ENCODE assay signal across 19 cellular contexts in genomic region chr20:18677126-18677525, GRCh38.
DNase-seq lines count a peak whose midpoint lies in the region; ATAC-seq and TF ChIP-seq lines count a peak whose summit lies in the region.
"Had no signal": no experiment of that assay in that cellular context is flagged by ENCODE, and none has a peak within 500 bp of the region (broad histone marks: within the 10 kb centered on the region; RNA-seq: fewer than 3 reads in every experiment).

No MANE protein-coding gene starts in this region.

- peaks cover 9% of the 10 kb centered on the region for H3K36me3 Mint-ChIP-seq in effector memory CD8-positive, alpha-beta T cell (ENCODE audit: insufficient read depth)
- no peaks in the 10 kb centered on the region for H3K36me3 Mint-ChIP-seq in progenitor cell of endocrine pancreas (ENCODE audit: insufficient read depth)

- POLR2A ChIA-PET in HEK293T (lab: Yijun Ruan, JAX) = no interaction called here

- no peaks in the 10 kb centered on the region for H3K27me3 Mint-ChIP-seq in effector memory CD8-positive, alpha-beta T cell
- H3K27me3 Mint-ChIP-seq in progenitor cell of endocrine pancreas = no peaks in the 10 kb centered on the region

- TF ChIP-seq CTCF in progenitor cell of endocrine pancreas (IDR thresholded peaks at IDR 0.05; ENCODE audit: unreplicated experiment) = no peak

- ATAC-seq in effector memory CD8-positive, alpha-beta T cell (replicated peaks) = no peak
- ATAC-seq in GM19395 (IDR thresholded peaks at IDR 0.05; ENCODE audit: unreplicated experiment) = no peak
- ATAC-seq: GM23338 had no signal

- peaks cover 8 to 28% of the 10 kb centered on the region in 2 donors for H3K4me1 Mint-ChIP-seq in effector memory CD8-positive, alpha-beta T cell (ENCODE audit: low read depth in 2 of 2)
- peaks cover 35% of the 10 kb centered on the region for H3K4me1 Mint-ChIP-seq in progenitor cell of endocrine pancreas (ENCODE audit: low read depth)

- CTCF ChIA-PET in HEK293T (lab: Yijun Ruan, JAX) = no interaction called here

- H3K4me3 Mint-ChIP-seq in effector memory CD8-positive, alpha-beta T cell = no peak overlapping the region
- H3K4me3 Mint-ChIP-seq in progenitor cell of endocrine pancreas (ENCODE audit: low read depth) = peak overlapping the region; percentile 14
- H3K4me3 Mint-ChIP-seq: GM23338, H9 had no signal

- H3K9me3 Mint-ChIP-seq in effector memory CD8-positive, alpha-beta T cell = no peaks in the 10 kb centered on the region
- no peaks in the 10 kb centered on the region for H3K9me3 Mint-ChIP-seq in progenitor cell of endocrine pancreas (ENCODE audit: low read depth)
- H3K9me3 Mint-ChIP-seq: GM23338, H9 had no signal

- DNase-seq in NCI-H510A treated with DMSO at 0.1 percent for 48 hours (lab: John Stamatoyannopoulos, UW) = peak; percentile 82
- no peak for DNase-seq in NCI-H510A (lab: John Stamatoyannopoulos, UW)
- DNase-seq in effector memory CD8-positive, alpha-beta T cell = no peak
- DNase-seq in progenitor cell of endocrine pancreas (ENCODE audit: low spot score, unreplicated experiment) = no peak
- DNase-seq in HEK293T (ENCODE audit: extremely low spot score) = no peak
- no peak for DNase-seq in activated effector memory CD4-positive, alpha-beta T cell treated with anti-CD3 and anti-CD28 coated beads, Interleukin-2, amount 50 U/mL, for 16 hours
- DNase-seq in DMS 273 (lab: John Stamatoyannopoulos, UW; ENCODE audit: unreplicated experiment) = no peak
- DNase-seq: 8988T, ACHN, H9, NCI-H1048, NCI-H1417 treated with DMSO at 0.1 percent for 48 hours, NCI-H1694 treated with DMSO at 0.1 percent for 48 hours, NCI-H2081, NCI-H446 treated with DMSO at 0.1 percent for 48 hours, Right ventricle myocardium superior, RPMI8226 had no signal

- peak overlapping the region; percentile 31 to 32 for H3K27ac Mint-ChIP-seq in effector memory CD8-positive, alpha-beta T cell
- peak overlapping the region; percentile 13 for H3K27ac Mint-ChIP-seq in progenitor cell of endocrine pancreas

TF ChIP-seq in HEK293T, 16 proteins besides CTCF, POLR2A, EP300 and RAD21:
- TF ChIP-seq ELF4 (IDR thresholded peaks at IDR 0.05) (no peak), FOXA1 (IDR thresholded peaks at IDR 0.05) (no peak), ZNF384 (IDR thresholded peaks at IDR 0.05) (no peak), NFRKB (IDR thresholded peaks at IDR 0.05) (no peak)
